ENCODE assay signal across 8 cellular contexts in the genomic region with DNA sequence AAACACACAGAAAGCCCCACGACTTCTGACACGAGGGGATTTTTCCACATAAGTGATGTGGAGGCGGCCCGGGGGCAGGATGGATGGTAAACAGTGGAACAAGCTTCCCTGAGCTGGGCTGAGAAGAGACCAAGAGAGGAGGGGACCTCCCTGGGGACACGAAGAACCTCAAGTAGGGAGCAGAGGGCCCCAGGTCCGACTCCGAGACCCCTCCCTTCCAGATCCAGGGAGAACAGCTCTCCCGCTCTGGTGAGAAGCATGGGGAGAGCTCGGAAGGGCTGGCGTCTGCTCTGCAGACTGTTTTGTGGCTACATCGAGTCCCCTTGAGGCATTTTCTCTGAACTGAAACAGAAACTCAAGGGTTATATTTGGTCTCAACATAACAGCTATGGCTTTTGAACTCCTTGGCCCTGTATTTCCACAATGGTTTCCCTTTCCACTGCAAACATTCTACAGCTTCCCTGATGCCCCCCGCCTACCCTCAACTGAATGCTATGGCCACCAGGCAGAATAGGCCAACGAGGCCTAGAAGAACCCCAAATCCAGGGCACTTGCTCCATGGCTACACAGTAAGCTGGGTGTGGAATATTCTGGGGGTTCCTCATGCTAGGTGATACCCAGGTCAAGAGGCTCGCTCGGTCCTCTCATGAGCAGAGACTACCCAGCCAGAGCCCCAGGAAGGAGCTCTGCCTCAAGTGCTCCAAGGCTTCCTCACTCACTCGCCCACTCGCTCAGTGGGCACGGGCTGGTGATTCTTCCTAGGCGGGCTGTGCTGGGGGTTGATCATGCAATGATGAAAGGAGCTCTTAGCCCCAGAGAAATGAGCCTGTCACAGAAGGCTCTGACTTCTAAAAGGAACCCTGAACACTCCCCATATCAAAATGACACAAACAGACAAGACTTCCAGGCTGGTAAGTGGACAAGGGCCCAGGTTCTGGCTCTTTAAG. TPM values are rescaled to one million over a fixed set of nuclear protein-coding genes. Genes with fewer than 3 reads are reported as not detected.
DNase-seq lines count a peak whose midpoint lies in the region; ATAC-seq, FAIRE-seq and TF ChIP-seq lines count a peak whose summit lies in the region.

No MANE protein-coding gene starts in this region.

- no peaks in the 10 kb centered on the region for H3K27me3 ChIP-seq in BE2C

- H3K27me3 Mint-ChIP-seq in natural killer cell (ENCODE audit: low read depth in 2 of 2): no peaks in the 10 kb centered on the region

- H3K27ac Mint-ChIP-seq in natural killer cell: peak overlapping the region; percentile 89 to 95

- ATAC-seq in GM19025 (IDR thresholded peaks at IDR 0.05; ENCODE audit: low read depth, unreplicated experiment) (peak; percentile 72), HG02763 (IDR thresholded peaks at IDR 0.05; ENCODE audit: unreplicated experiment) (peak; percentile 69), natural killer cell (peak; percentile 44 to 67 (median 59)), left lobe of liver (no peak)

- no peak overlapping the region for H3K4me3 ChIP-seq in BE2C (ENCODE audit: low read depth, low read length)

- TF ChIP-seq CTCF in natural killer cell (IDR thresholded peaks at IDR 0.05) (no peak), BE2C (IDR thresholded peaks at IDR 0.05; ENCODE audit: low read depth, low read length) (no peak)

- H3K36me3 ChIP-seq in BE2C: peaks cover 11% of the 10 kb centered on the region

- intact Hi-C loops in natural killer cell (cut with micrococcal nuclease): no loop called here

- H3K9me3 ChIP-seq in BE2C: no peaks in the 10 kb centered on the region

- H3K4me1 Mint-ChIP-seq in natural killer cell: peaks cover 83 to 84% of the 10 kb centered on the region in 2 donors

- peaks cover 7% of the 10 kb centered on the region for H3K36me3 Mint-ChIP-seq in natural killer cell

- FAIRE-seq in urothelium cell line (lab: Jason Lieb, UNC): no peak

- peak overlapping the region; percentile 50 for H3K4me3 Mint-ChIP-seq in natural killer cell

- no peaks in the 10 kb centered on the region for H3K9me3 Mint-ChIP-seq in natural killer cell

- DNase-seq in activated CD4-positive, alpha-beta T cell treated with anti-CD3 and anti-CD28 coated beads, Interleukin-2, amount 50 U/mL, for 4 hours: peak; percentile 30 to 37
- DNase-seq in natural killer cell (no peak), NCI-H2196 treated with DMSO at 0.1 percent for 48 hours (lab: John Stamatoyannopoulos, UW; ENCODE audit: unreplicated experiment) (no peak), urothelium cell line (ENCODE audit: low spot score) (no peak), BE2C (no peak), left lobe of liver (ENCODE audit: low spot score) (no peak)

- H3K4me1 ChIP-seq in BE2C: peaks cover 3% of the 10 kb centered on the region; the same call in 1 of the 2 replicates

RNA-seq across cellular contexts. Expression of gene FAM53B, which starts 47.5 kb away (rescaled TPM):
- 100 to 1,000 TPM in 2 of 3 donors, 10 to 100 TPM in 1; 77.4 to 172 (median 121) TPM for total RNA-seq in natural killer cell
- polyA plus RNA-seq in BE2C (2012; ENCODE audit: insufficient read depth, insufficient read length, low read depth): 22.9 TPM
- total RNA-seq in left lobe of liver: 5.7 TPM

Comparison
In these comparisons a context has a peak if more than half of its experiments do, and no peak if none do; other contexts are left out.
1. DNase-seq: peak in activated CD4-positive, alpha-beta T cell treated with anti-CD3 and anti-CD28 coated beads, Interleukin-2, amount 50 U/mL, for 4 hours (2 of 2); none in natural killer cell (single experiment), NCI-H2196 treated with DMSO at 0.1 percent for 48 hours (single experiment), urothelium cell line (single experiment), BE2C (single experiment) and left lobe of liver (single experiment).
2. RNA of gene FAM53B, which starts 47.5 kb away (total RNA-seq): 77.4 to 172 TPM in natural killer cell; 5.7 TPM in left lobe of liver (single experiment); every median in the first group is over 10 times any median in the second.